ENCODE assay signal across 1 cellular context in the genomic region with DNA sequence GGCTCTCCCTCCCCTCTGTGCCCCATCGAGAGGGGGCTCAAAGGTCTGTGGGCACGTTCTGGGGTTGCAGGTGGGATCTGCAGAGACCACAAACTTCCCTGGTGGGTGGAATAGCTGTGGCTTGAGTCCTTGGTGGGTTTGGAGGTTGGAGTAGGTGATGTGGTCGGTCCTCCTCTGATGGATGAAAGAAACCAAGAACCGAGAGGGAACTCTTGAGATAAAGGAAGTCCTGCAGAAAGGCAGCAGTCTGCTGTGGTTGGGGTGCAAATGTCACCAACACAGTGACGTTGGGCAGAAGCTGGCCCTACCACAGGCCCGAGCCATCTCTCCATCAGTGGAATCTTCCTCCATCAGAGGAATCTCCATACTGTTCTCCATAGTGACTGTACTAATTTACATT.
TF ChIP-seq lines count a peak whose summit lies in the region.

No MANE protein-coding gene starts in this region.

TF ChIP-seq in GM12878, 131 proteins besides CTCF, POLR2A, EP300 and RAD21 (continued from another document):
- TF ChIP-seq, protein P1, sequence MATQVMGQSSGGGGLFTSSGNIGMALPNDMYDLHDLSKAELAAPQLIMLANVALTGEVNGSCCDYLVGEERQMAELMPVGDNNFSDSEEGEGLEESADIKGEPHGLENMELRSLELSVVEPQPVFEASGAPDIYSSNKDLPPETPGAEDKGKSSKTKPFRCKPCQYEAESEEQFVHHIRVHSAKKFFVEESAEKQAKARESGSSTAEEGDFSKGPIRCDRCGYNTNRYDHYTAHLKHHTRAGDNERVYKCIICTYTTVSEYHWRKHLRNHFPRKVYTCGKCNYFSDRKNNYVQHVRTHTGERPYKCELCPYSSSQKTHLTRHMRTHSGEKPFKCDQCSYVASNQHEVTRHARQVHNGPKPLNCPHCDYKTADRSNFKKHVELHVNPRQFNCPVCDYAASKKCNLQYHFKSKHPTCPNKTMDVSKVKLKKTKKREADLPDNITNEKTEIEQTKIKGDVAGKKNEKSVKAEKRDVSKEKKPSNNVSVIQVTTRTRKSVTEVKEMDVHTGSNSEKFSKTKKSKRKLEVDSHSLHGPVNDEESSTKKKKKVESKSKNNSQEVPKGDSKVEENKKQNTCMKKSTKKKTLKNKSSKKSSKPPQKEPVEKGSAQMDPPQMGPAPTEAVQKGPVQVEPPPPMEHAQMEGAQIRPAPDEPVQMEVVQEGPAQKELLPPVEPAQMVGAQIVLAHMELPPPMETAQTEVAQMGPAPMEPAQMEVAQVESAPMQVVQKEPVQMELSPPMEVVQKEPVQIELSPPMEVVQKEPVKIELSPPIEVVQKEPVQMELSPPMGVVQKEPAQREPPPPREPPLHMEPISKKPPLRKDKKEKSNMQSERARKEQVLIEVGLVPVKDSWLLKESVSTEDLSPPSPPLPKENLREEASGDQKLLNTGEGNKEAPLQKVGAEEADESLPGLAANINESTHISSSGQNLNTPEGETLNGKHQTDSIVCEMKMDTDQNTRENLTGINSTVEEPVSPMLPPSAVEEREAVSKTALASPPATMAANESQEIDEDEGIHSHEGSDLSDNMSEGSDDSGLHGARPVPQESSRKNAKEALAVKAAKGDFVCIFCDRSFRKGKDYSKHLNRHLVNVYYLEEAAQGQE (IDR thresholded peaks at IDR 0.05; ENCODE audit: low read depth, low read length): no peak
- TF ChIP-seq NFXL1 (IDR thresholded peaks at IDR 0.05; ENCODE audit: borderline replicate concordance): no peak
- TF ChIP-seq NR2C2 (IDR thresholded peaks at IDR 0.05; ENCODE audit: borderline replicate concordance, control insufficient read depth, insufficient read length, low read depth): no peak
- no peak for TF ChIP-seq NRF1 (conservative IDR thresholded peaks at IDR 0.05; ENCODE audit: low read depth, low read length)
- TF ChIP-seq, protein P2, sequence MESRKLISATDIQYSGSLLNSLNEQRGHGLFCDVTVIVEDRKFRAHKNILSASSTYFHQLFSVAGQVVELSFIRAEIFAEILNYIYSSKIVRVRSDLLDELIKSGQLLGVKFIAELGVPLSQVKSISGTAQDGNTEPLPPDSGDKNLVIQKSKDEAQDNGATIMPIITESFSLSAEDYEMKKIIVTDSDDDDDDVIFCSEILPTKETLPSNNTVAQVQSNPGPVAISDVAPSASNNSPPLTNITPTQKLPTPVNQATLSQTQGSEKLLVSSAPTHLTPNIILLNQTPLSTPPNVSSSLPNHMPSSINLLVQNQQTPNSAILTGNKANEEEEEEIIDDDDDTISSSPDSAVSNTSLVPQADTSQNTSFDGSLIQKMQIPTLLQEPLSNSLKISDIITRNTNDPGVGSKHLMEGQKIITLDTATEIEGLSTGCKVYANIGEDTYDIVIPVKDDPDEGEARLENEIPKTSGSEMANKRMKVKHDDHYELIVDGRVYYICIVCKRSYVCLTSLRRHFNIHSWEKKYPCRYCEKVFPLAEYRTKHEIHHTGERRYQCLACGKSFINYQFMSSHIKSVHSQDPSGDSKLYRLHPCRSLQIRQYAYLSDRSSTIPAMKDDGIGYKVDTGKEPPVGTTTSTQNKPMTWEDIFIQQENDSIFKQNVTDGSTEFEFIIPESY (IDR thresholded peaks at IDR 0.05): no peak
- no peak for TF ChIP-seq JUNB (IDR thresholded peaks at IDR 0.05)
- TF ChIP-seq IKZF2 (IDR thresholded peaks at IDR 0.05): peak; percentile 49 to 56; a peak in 2 of 4 replicates
- TF ChIP-seq MTA2 (IDR thresholded peaks at IDR 0.05; ENCODE audit: low read depth): peak; percentile 12; the same call in 1 of the 2 replicates
- 0 out of 2 replicates have a peak, but pooled peaks have one; percentile 21 for TF ChIP-seq RELB (IDR thresholded peaks at IDR 0.05; ENCODE audit: low read depth)
- no peak for TF ChIP-seq USF1 (IDR thresholded peaks at IDR 0.05; ENCODE audit: borderline replicate concordance, extremely low read length, insufficient read depth, low read depth, low read length)
- TF ChIP-seq TCF12 (IDR thresholded peaks at IDR 0.05; ENCODE audit: low read depth, low read length): no peak
- TF ChIP-seq MYB (IDR thresholded peaks at IDR 0.05; ENCODE audit: borderline replicate concordance, low read depth, low read length): no peak
- TF ChIP-seq HCFC1 (IDR thresholded peaks at IDR 0.05; ENCODE audit: low read length): no peak
- no peak for TF ChIP-seq CHD4 (IDR thresholded peaks at IDR 0.05)
- no peak for TF ChIP-seq PML (IDR thresholded peaks at IDR 0.05; ENCODE audit: low read length)
- 0 out of 2 replicates have a peak, but pooled peaks have one; percentile 16 for TF ChIP-seq NR2F1 (conservative IDR thresholded peaks at IDR 0.05)
